8 cellular contexts compared by ENCODE assay signal in genomic region chr22:37018086-37018814, GRCh38. TPM values are rescaled to one million over a fixed set of nuclear protein-coding genes. Genes with fewer than 3 reads are reported as not detected.
DNase-seq lines count a peak whose midpoint lies in the region; ATAC-seq, FAIRE-seq and TF ChIP-seq lines count a peak whose summit lies in the region.

No MANE protein-coding gene starts in this region.

- H3K27me3 Mint-ChIP-seq in natural killer cell (ENCODE audit: low read depth in 2 of 2), result no peaks in the 10 kb centered on the region

- H3K4me1 ChIP-seq in OCI-LY1 (ENCODE audit: insufficient read depth, low read length, severe bottlenecking) (no peaks in the 10 kb centered on the region), endothelial cell of umbilical vein (ENCODE audit: control insufficient read depth, extremely low read depth, insufficient read depth, low read length) (peaks cover 12% of the 10 kb centered on the region)

- H3K9ac ChIP-seq in OCI-LY1 (ENCODE audit: low read length), result no peak overlapping the region
- peak overlapping the region; percentile 82 for H3K9ac ChIP-seq in endothelial cell of umbilical vein (replicated peaks; ENCODE audit: extremely low read depth, insufficient read depth, low read length)

- TF ChIP-seq POLR2A in endothelial cell of umbilical vein (IDR thresholded peaks at IDR 0.05; ENCODE audit: low read depth, low read length), result no peak

- peak overlapping the region; percentile 58; the same call in 1 of the 2 replicates for H3K4me2 ChIP-seq in OCI-LY1 (ENCODE audit: low read length)
- H3K4me2 ChIP-seq in endothelial cell of umbilical vein (ENCODE audit: insufficient read depth, low read length), result peak overlapping the region; percentile 75

- no peak for FAIRE-seq in endothelial cell of umbilical vein (lab: Jason Lieb, UNC)

- H3K79me2 ChIP-seq in OCI-LY1 (ENCODE audit: insufficient read depth, low read length) (no peaks in the 10 kb centered on the region), endothelial cell of umbilical vein (ENCODE audit: control insufficient read depth, insufficient read depth, low read length) (peaks cover 27% of the 10 kb centered on the region)

- dilution Hi-C loops in endothelial cell of umbilical vein (cut with MboI; ENCODE audit: extremely low pct_ligation_motif_present, low sequenced_read_pairs), result no loop called here

- H3K9me3 ChIP-seq in OCI-LY1 (ENCODE audit: low read length), result no peaks in the 10 kb centered on the region
- H3K9me3 ChIP-seq in endothelial cell of umbilical vein (replicated peaks; ENCODE audit: control insufficient read depth, insufficient read depth, low read length), result no peaks in the 10 kb centered on the region

- BruUV-seq in endothelial cell of umbilical vein (replicated peaks; lab: Mats Ljungman, UMichigan), result no TSS peak

- ATAC-seq in natural killer cell (no peak), HG02970 (IDR thresholded peaks at IDR 0.05; ENCODE audit: low FRiP score, unreplicated experiment) (no peak)

- no peaks in the 10 kb centered on the region for H4K20me1 ChIP-seq in OCI-LY1 (ENCODE audit: insufficient read depth, low read length)
- H4K20me1 ChIP-seq in endothelial cell of umbilical vein (replicated peaks; ENCODE audit: control insufficient read depth, extremely low read depth, insufficient read depth, low read length), result no peaks in the 10 kb centered on the region

- H3K9me2 ChIP-seq in OCI-LY1 (ENCODE audit: low read depth, low read length), result no peaks in the 10 kb centered on the region

- DNase-seq in AG09309 (ENCODE audit: low read depth) (no peak), endothelial cell of umbilical vein (ENCODE audit: low read depth, low spot score) (no peak), natural killer cell (no peak), NCI-H2029 (lab: John Stamatoyannopoulos, UW) (no peak), globus pallidus (ENCODE audit: low spot score) (no peak)
- DNase-seq in activated CD4-positive, CD25-positive, alpha-beta regulatory T cell treated with anti-CD3 and anti-CD28 coated beads, Interleukin-2, amount 50 U/mL, for 72 hours, result no peak

- H3F3A ChIP-seq in OCI-LY1 (ENCODE audit: insufficient read depth, low read length), result no peaks in the 10 kb centered on the region

- H3K4me3 ChIP-seq in AG09309 (ENCODE audit: control insufficient read depth, low read depth, low read length) (peak overlapping the region; percentile 56), OCI-LY1 (ENCODE audit: low read depth, low read length, poor library complexity, severe bottlenecking) (no peak overlapping the region), endothelial cell of umbilical vein (replicated peaks in 1 of 3; ENCODE audit: insufficient read depth in 1 of 3, low read depth in 1 of 3, low read length in 3 of 3) (peak overlapping the region; percentile 74 to 89 (median 86))

- intact Hi-C loops in endothelial cell of umbilical vein (cut with micrococcal nuclease), result loop anchor here (2.0 kb wide), 1 partner anchor 23 kb away; no protein-coding TSS in a partner anchor
- intact Hi-C loops in natural killer cell (cut with micrococcal nuclease), result no loop called here

- no peaks in the 10 kb centered on the region for H3K36me3 Mint-ChIP-seq in natural killer cell

- CTCF ChIA-PET in endothelial cell of umbilical vein (lab: Charles Lee), result interaction anchor here (0.9 to 6.7 kb wide), 9 partner anchors 10 to 236 kb away, joined by 3 to 57 read pairs (median 4); partner anchors contain the start of gene KCTD17

- no peaks in the 10 kb centered on the region for H3K9me3 Mint-ChIP-seq in natural killer cell

- H3K27ac ChIP-seq in OCI-LY1 (ENCODE audit: low read depth, low read length, poor library complexity, severe bottlenecking), result no peak overlapping the region
- H3K27ac ChIP-seq in endothelial cell of umbilical vein (ENCODE audit: insufficient read depth, low read depth, low read length), result no peak overlapping the region

- H2AFZ ChIP-seq in OCI-LY1 (ENCODE audit: low read length) (no peak overlapping the region), endothelial cell of umbilical vein (ENCODE audit: low read depth, low read length) (no peak overlapping the region)

- H3K9me1 ChIP-seq in endothelial cell of umbilical vein (replicated peaks; ENCODE audit: control insufficient read depth, extremely low read depth, insufficient read depth, low read length), result no peaks in the 10 kb centered on the region

- peak overlapping the region; percentile 85 for H3K4me3 Mint-ChIP-seq in natural killer cell

- H3K27me3 ChIP-seq in OCI-LY1 (ENCODE audit: insufficient read depth, low read length) (no peaks in the 10 kb centered on the region), endothelial cell of umbilical vein (ENCODE audit: control insufficient read depth in 2 of 2, insufficient read depth in 2 of 2, low read length in 2 of 2) (no peaks in the 10 kb centered on the region)

- H3K36me3 ChIP-seq in OCI-LY1 (ENCODE audit: insufficient read depth, low read length) (no peaks in the 10 kb centered on the region), endothelial cell of umbilical vein (ENCODE audit: control insufficient read depth in 2 of 2, extremely low read depth in 1 of 2, insufficient read depth in 2 of 2, low read length in 2 of 2) (peaks cover 2 to 6% of the 10 kb centered on the region in 2 experiments)

- peak overlapping the region in 1 of 2 donors; percentile 62 for H3K27ac Mint-ChIP-seq in natural killer cell

- TF ChIP-seq CTCF in AG09309 (IDR thresholded peaks at IDR 0.05; ENCODE audit: control insufficient read depth, insufficient read depth, low read depth, low read length, missing control alignments) (no peak), OCI-LY1 (IDR thresholded peaks at IDR 0.05; ENCODE audit: low read length) (no peak), endothelial cell of umbilical vein (IDR thresholded peaks at IDR 0.05; ENCODE audit: extremely low read depth in 1 of 2, insufficient read depth in 1 of 2, low read depth in 1 of 2, low read length in 2 of 2) (no peak), natural killer cell (IDR thresholded peaks at IDR 0.05) (no peak)

- POLR2A ChIA-PET in endothelial cell of umbilical vein (lab: Charles Lee), result no interaction called here

- H3K4me1 Mint-ChIP-seq in natural killer cell, result peaks cover 12 to 25% of the 10 kb centered on the region in 2 donors

TF ChIP-seq in endothelial cell of umbilical vein, 7 proteins besides CTCF, POLR2A, EP300 and RAD21:
- TF ChIP-seq GATA2 (IDR thresholded peaks at IDR 0.05; ENCODE audit: insufficient read depth, insufficient read length, low read depth, low read length), result no peak
- TF ChIP-seq MYC (IDR thresholded peaks at IDR 0.05; ENCODE audit: low read depth, low read length), result no peak
- no peak for TF ChIP-seq MAX (IDR thresholded peaks at IDR 0.05; ENCODE audit: insufficient read depth, insufficient read length)
- TF ChIP-seq JUN (IDR thresholded peaks at IDR 0.05; ENCODE audit: borderline replicate concordance, insufficient read depth, insufficient read length, low read depth), result no peak
- TF ChIP-seq FOS (IDR thresholded peaks at IDR 0.05; ENCODE audit: borderline replicate concordance, insufficient read depth, low read length), result no peak

RNA-seq across cellular contexts. Expression of gene TST, which starts 1.0 kb away (rescaled TPM):
- 38.0 and 39.2 TPM in 2 replicates for total RNA-seq in endothelial cell of umbilical vein
- 95.1 and 116 TPM in 2 replicates for polyA plus RNA-seq in endothelial cell of umbilical vein
- 54.2 and 72.2 TPM in 2 replicates for polyA plus RNA-seq in endothelial cell of umbilical vein (2011; cell fraction: cytosol; rRNA removed)
- polyA plus RNA-seq in endothelial cell of umbilical vein (2011; cell fraction: nucleus; rRNA removed), result 22.6 and 25.7 TPM in 2 replicates
- 37.0 and 52.2 TPM in 2 replicates for polyA plus RNA-seq in endothelial cell of umbilical vein (2012)
- 23.0 and 23.8 TPM in 2 replicates for polyA minus RNA-seq in endothelial cell of umbilical vein
- 24.3 TPM for polyA minus RNA-seq in endothelial cell of umbilical vein (2011; cell fraction: cytosol; rRNA and poly(A)+ RNA removed)
- 5.5 and 9.4 TPM in 2 replicates for polyA minus RNA-seq in endothelial cell of umbilical vein (2011; cell fraction: nucleus; rRNA and poly(A)+ RNA removed)
- total RNA-seq in natural killer cell, result 1 to 10 TPM; 3.1 to 4.9 (median 4.3) TPM

RNA-seq across cellular contexts. Expression of gene MPST, which starts 1.3 kb away (rescaled TPM):
- total RNA-seq in endothelial cell of umbilical vein, result 87.3 and 93.2 TPM in 2 replicates
- 124 and 185 TPM in 2 replicates for polyA plus RNA-seq in endothelial cell of umbilical vein
- 63.5 and 102 TPM in 2 replicates for polyA plus RNA-seq in endothelial cell of umbilical vein (2011; cell fraction: cytosol; rRNA removed)
- polyA plus RNA-seq in endothelial cell of umbilical vein (2011; cell fraction: nucleus; rRNA removed), result 54.7 and 63.6 TPM in 2 replicates
- polyA plus RNA-seq in endothelial cell of umbilical vein (2012), result 43.2 and 74.8 TPM in 2 replicates
- 27.7 and 39.2 TPM in 2 replicates for polyA minus RNA-seq in endothelial cell of umbilical vein
- 44.9 TPM for polyA minus RNA-seq in endothelial cell of umbilical vein (2011; cell fraction: cytosol; rRNA and poly(A)+ RNA removed)
- 11.0 and 16.4 TPM in 2 replicates for polyA minus RNA-seq in endothelial cell of umbilical vein (2011; cell fraction: nucleus; rRNA and poly(A)+ RNA removed)
- total RNA-seq in natural killer cell, result 10 to 100 TPM; 21.4 to 23.9 (median 22.9) TPM

RNA-seq across cellular contexts. Expression of gene KCTD17, which starts 33.3 kb away (rescaled TPM):
- total RNA-seq in endothelial cell of umbilical vein (48.0 and 59.2 TPM in 2 replicates), natural killer cell (10 to 100 TPM; 21.3 to 29.4 (median 22.9) TPM)
- polyA plus RNA-seq in endothelial cell of umbilical vein, result 73.0 and 77.9 TPM in 2 replicates
- polyA plus RNA-seq in endothelial cell of umbilical vein (2011; cell fraction: cytosol; rRNA removed), result 40.4 and 55.2 TPM in 2 replicates
- polyA plus RNA-seq in endothelial cell of umbilical vein (2011; cell fraction: nucleus; rRNA removed), result 78.6 and 84.4 TPM in 2 replicates
- 39.2 and 46.1 TPM in 2 replicates for polyA plus RNA-seq in endothelial cell of umbilical vein (2012)
- polyA minus RNA-seq in endothelial cell of umbilical vein, result 44.0 and 54.3 TPM in 2 replicates
- not detected for polyA minus RNA-seq in endothelial cell of umbilical vein (2011; cell fraction: cytosol; rRNA and poly(A)+ RNA removed)
- 24.1 and 31.0 TPM in 2 replicates for polyA minus RNA-seq in endothelial cell of umbilical vein (2011; cell fraction: nucleus; rRNA and poly(A)+ RNA removed)
